10 cellular contexts compared by ENCODE assay signal in genomic region chr6:100229512-100229911, GRCh38.
DNase-seq lines count a peak whose midpoint lies in the region; ATAC-seq and TF ChIP-seq lines count a peak whose summit lies in the region.
"Had no signal": no experiment of that assay in that cellular context is flagged by ENCODE, and none has a peak within 500 bp of the region (broad histone marks: within the 10 kb centered on the region; RNA-seq: fewer than 3 reads in every experiment).

No MANE protein-coding gene starts in this region.

- no peaks in the 10 kb centered on the region for H3K79me2 ChIP-seq in neural progenitor cell (ENCODE audit: low read depth)

- POLR2A ChIA-PET in Caco-2 (lab: Charles Lee) = no interaction called here

- H3K27me3 ChIP-seq in Caco-2 (replicated peaks; ENCODE audit: control insufficient read depth, insufficient read depth, low read length) (no peaks in the 10 kb centered on the region), neural progenitor cell (peaks cover 12% of the 10 kb centered on the region)

- peaks cover 18% of the 10 kb centered on the region for H3F3A ChIP-seq in neural progenitor cell (ENCODE audit: low read depth)

- H3K4me1 ChIP-seq in Caco-2 (peaks cover 29% of the 10 kb centered on the region), neural progenitor cell (peaks cover 22% of the 10 kb centered on the region)

- no peak for TF ChIP-seq POLR2A in erythroblast (IDR thresholded peaks at IDR 0.05; ENCODE audit: low read length)

- TF ChIP-seq CTCF in Caco-2 (IDR thresholded peaks at IDR 0.05; ENCODE audit: insufficient read depth in 1 of 2, low read depth in 1 of 2, low read length in 1 of 2, severe bottlenecking in 1 of 2, unreplicated experiment in 1 of 2) (no peak), neural progenitor cell (IDR thresholded peaks at IDR 0.05) (no peak), omental fat pad (IDR thresholded peaks at IDR 0.05) (no peak)

- no peak for ATAC-seq in central memory CD8-positive, alpha-beta T cell (replicated peaks; ENCODE audit: extremely low read depth, poor library complexity, severe bottlenecking)
- ATAC-seq in omental fat pad (ENCODE audit: low FRiP score) = no peak

- H3K9me3 Mint-ChIP-seq in Caco-2 (ENCODE audit: unreplicated experiment) = no peaks in the 10 kb centered on the region
- no peaks in the 10 kb centered on the region for H3K9me3 Mint-ChIP-seq in central memory CD8-positive, alpha-beta T cell
- no peaks in the 10 kb centered on the region for H3K9me3 Mint-ChIP-seq in neural progenitor cell
- H3K9me3 Mint-ChIP-seq: dendritic cell treated with granulocyte-macrophage colony-stimulating factor and Interleukin-4, amounts not matched to agents 40 ng/mL and 50 ng/mL, for 4 days had no signal

- DNase-seq in Caco-2 = peak; percentile 34
- DNase-seq in central memory CD8-positive, alpha-beta T cell (ENCODE audit: low spot score in 2 of 2) = no peak
- DNase-seq in neural progenitor cell (ENCODE audit: low spot score) = no peak
- DNase-seq in erythroblast (lab: John Stamatoyannopoulos, UW) = no peak
- no peak for DNase-seq in omental fat pad (ENCODE audit: low spot score)
- no peak for DNase-seq in effector CD8-positive, alpha-beta T cell (lab: John Stamatoyannopoulos, UW)
- DNase-seq in A172 (ENCODE audit: low spot score) = no peak
- DNase-seq: NCI-H1048 had no signal

- H3K27ac Mint-ChIP-seq in Caco-2 (ENCODE audit: unreplicated experiment) (peak overlapping the region; percentile 42), neural progenitor cell (no peak overlapping the region)
- no peak overlapping the region for H3K27ac Mint-ChIP-seq in central memory CD8-positive, alpha-beta T cell (ENCODE audit: low read depth)
- H3K27ac Mint-ChIP-seq: dendritic cell treated with granulocyte-macrophage colony-stimulating factor and Interleukin-4, amounts not matched to agents 40 ng/mL and 50 ng/mL, for 4 days had no signal

- H3K9me3 ChIP-seq in Caco-2 = no peaks in the 10 kb centered on the region
- no peaks in the 10 kb centered on the region for H3K9me3 ChIP-seq in KOPT-K1 (ENCODE audit: insufficient read depth, low read length, poor library complexity, severe bottlenecking)
- no peaks in the 10 kb centered on the region for H3K9me3 ChIP-seq in neural progenitor cell (ENCODE audit: low read depth)

- H3K36me3 Mint-ChIP-seq in Caco-2 (ENCODE audit: insufficient read depth, unreplicated experiment) (no peaks in the 10 kb centered on the region), neural progenitor cell (no peaks in the 10 kb centered on the region)
- H3K36me3 Mint-ChIP-seq in central memory CD8-positive, alpha-beta T cell (ENCODE audit: insufficient read depth) = no peaks in the 10 kb centered on the region

- intact Hi-C loops in Caco-2 (cut with micrococcal nuclease; ENCODE audit: unreplicated experiment) = loop anchor here (5.0 to 10.0 kb wide), 2 partner anchors 37 to 115 kb away; no protein-coding TSS in a partner anchor

- CTCF ChIA-PET in Caco-2 (lab: Charles Lee) = interaction anchor here (1.3 kb wide), 1 partner anchor 227 kb away, joined by 4 read pairs; no protein-coding TSS in a partner anchor

- no peaks in the 10 kb centered on the region for H3K36me3 ChIP-seq in Caco-2 (ENCODE audit: control insufficient read depth, insufficient read depth, low read length)
- no peaks in the 10 kb centered on the region for H3K36me3 ChIP-seq in KOPT-K1 (ENCODE audit: insufficient read depth, low read length)
- H3K36me3 ChIP-seq in neural progenitor cell = no peaks in the 10 kb centered on the region

- H3K4me3 ChIP-seq in Caco-2 (ENCODE audit: low read depth, low read length) = no peak overlapping the region
- H3K4me3 ChIP-seq in neural progenitor cell = peak overlapping the region; percentile 47

- no peaks in the 10 kb centered on the region for H3K27me3 Mint-ChIP-seq in Caco-2 (ENCODE audit: insufficient read depth, unreplicated experiment)
- H3K27me3 Mint-ChIP-seq in central memory CD8-positive, alpha-beta T cell = no peaks in the 10 kb centered on the region
- peaks cover 8% of the 10 kb centered on the region for H3K27me3 Mint-ChIP-seq in neural progenitor cell (ENCODE audit: insufficient read depth, low read depth)

- no peaks in the 10 kb centered on the region for H4K20me1 ChIP-seq in neural progenitor cell (ENCODE audit: low read depth)

- H3K27ac ChIP-seq in KOPT-K1 (ENCODE audit: low read depth, low read length, poor library complexity, severe bottlenecking) (peak overlapping the region; percentile 70), neural progenitor cell (peak overlapping the region; percentile 35)

- H3K4me3 Mint-ChIP-seq in Caco-2 (ENCODE audit: unreplicated experiment) (peak overlapping the region; percentile 78), neural progenitor cell (peak overlapping the region; percentile 78)
- peak overlapping the region; percentile 72 for H3K4me3 Mint-ChIP-seq in central memory CD8-positive, alpha-beta T cell

- peak overlapping the region; percentile 83 for H3K4me2 ChIP-seq in neural progenitor cell

- BruUV-seq in Caco-2 (replicated peaks; lab: Mats Ljungman, UMichigan) = no TSS peak

- no peak overlapping the region for H2AFZ ChIP-seq in neural progenitor cell (replicated peaks)

- H3K4me1 Mint-ChIP-seq in Caco-2 (ENCODE audit: low read depth, unreplicated experiment) (peaks cover 7% of the 10 kb centered on the region), neural progenitor cell (peaks cover 32% of the 10 kb centered on the region)
- peaks cover 10% of the 10 kb centered on the region for H3K4me1 Mint-ChIP-seq in central memory CD8-positive, alpha-beta T cell

- H3K9ac ChIP-seq in neural progenitor cell = no peak overlapping the region

Comparison
In these comparisons a context has a peak if more than half of its experiments do, and no peak if none do; other contexts are left out.
1. DNase-seq: peak in Caco-2 (2 of 2); none in central memory CD8-positive, alpha-beta T cell (0 of 2), neural progenitor cell (single experiment), erythroblast (0 of 2), omental fat pad (single experiment), effector CD8-positive, alpha-beta T cell (single experiment) and A172 (single experiment).
2. Peak in every context shown above with its lines, with median percentiles within 50 percentile points of each other: H3K4me3 Mint-ChIP-seq.